In the genomic region with DNA sequence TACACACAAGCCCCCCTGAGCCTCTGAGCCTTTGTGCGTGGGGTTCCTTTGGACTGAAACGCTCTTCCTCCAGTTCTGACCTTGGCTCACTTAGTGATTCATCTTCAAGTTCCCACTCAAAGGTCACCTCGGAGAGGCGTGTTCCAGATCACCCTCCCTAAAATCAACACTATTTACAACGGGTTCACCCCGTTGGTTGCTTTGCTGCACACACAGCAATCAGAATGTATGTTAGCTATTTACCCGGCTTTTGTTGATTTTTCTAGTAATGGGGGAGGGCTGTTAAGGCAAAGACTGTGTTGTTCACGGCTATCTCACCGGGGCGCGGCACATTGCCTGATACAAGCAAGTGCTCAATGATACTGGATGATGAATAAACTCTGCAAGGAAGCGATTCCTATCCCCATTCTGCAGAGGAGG, we compare ENCODE assay signal across 8 cellular contexts. TPM values are rescaled to one million over a fixed set of nuclear protein-coding genes. Genes with fewer than 3 reads are reported as not detected.
DNase-seq lines count a peak whose midpoint lies in the region; ATAC-seq and TF ChIP-seq lines count a peak whose summit lies in the region.

No MANE protein-coding gene starts in this region.

- no peak overlapping the region for H3K27ac Mint-ChIP-seq in glutamatergic neuron (ENCODE audit: unreplicated experiment)

- peaks cover 8% of the 10 kb centered on the region for H3K9me3 Mint-ChIP-seq in glutamatergic neuron (ENCODE audit: unreplicated experiment)

- peaks cover 2% of the 10 kb centered on the region for H3K4me1 Mint-ChIP-seq in glutamatergic neuron (ENCODE audit: low read depth, unreplicated experiment)

- no peaks in the 10 kb centered on the region for H3K36me3 Mint-ChIP-seq in glutamatergic neuron (ENCODE audit: unreplicated experiment)

- H3K4me3 Mint-ChIP-seq in glutamatergic neuron (ENCODE audit: unreplicated experiment): peak overlapping the region; percentile 77

- H3K4me3 ChIP-seq in retinal pigment epithelial cell (ENCODE audit: low read length): peak overlapping the region; percentile 76

- TF ChIP-seq CTCF in VCaP (conservative IDR thresholded peaks at IDR 0.05): no peak
- no peak for TF ChIP-seq CTCF in glutamatergic neuron (IDR thresholded peaks at IDR 0.05; ENCODE audit: partially characterized antibody, unreplicated experiment)
- TF ChIP-seq CTCF in retinal pigment epithelial cell (conservative IDR thresholded peaks at IDR 0.05; ENCODE audit: low read depth, low read length): no peak

- ATAC-seq in GM18907 (IDR thresholded peaks at IDR 0.05; ENCODE audit: unreplicated experiment): peak; percentile 2
- no peak for ATAC-seq in GM21723 (IDR thresholded peaks at IDR 0.05; ENCODE audit: unreplicated experiment)
- no peak for ATAC-seq in GM19455 (IDR thresholded peaks at IDR 0.05; ENCODE audit: unreplicated experiment)

- DNase-seq in glutamatergic neuron: no peak
- DNase-seq in retinal pigment epithelial cell (ENCODE audit: low read depth): no peak
- no peak for DNase-seq in islet precursor cell
- DNase-seq in globus pallidus (ENCODE audit: low spot score): no peak

- peak overlapping the region; percentile 52; the same call in 1 of the 2 replicates for H3K27ac ChIP-seq in VCaP

- H3K27me3 Mint-ChIP-seq in glutamatergic neuron (ENCODE audit: unreplicated experiment): peaks cover 9% of the 10 kb centered on the region

RNA-seq across cellular contexts. Expression of a gene that starts 1.0 kb away (rescaled TPM):
- total RNA-seq in glutamatergic neuron (ENCODE audit: unreplicated experiment): 9.7 TPM

RNA-seq across cellular contexts. Expression of a gene that starts 33.0 kb away (rescaled TPM):
- not detected for total RNA-seq in glutamatergic neuron (ENCODE audit: unreplicated experiment)

RNA-seq across cellular contexts. Expression of a gene that starts 38.9 kb away (rescaled TPM):
- 18.8 TPM for total RNA-seq in glutamatergic neuron (ENCODE audit: unreplicated experiment)
